Comparison of ENCODE assay signal across 17 cellular contexts in genomic region chr4:74111576-74111975, GRCh38. TPM values are rescaled to one million over a fixed set of nuclear protein-coding genes. Genes with fewer than 3 reads are reported as not detected.
DNase-seq lines count a peak whose midpoint lies in the region; ATAC-seq, FAIRE-seq and TF ChIP-seq lines count a peak whose summit lies in the region.
"Had no signal": no experiment of that assay in that cellular context is flagged by ENCODE, and none has a peak within 500 bp of the region (broad histone marks: within the 10 kb centered on the region; RNA-seq: fewer than 3 reads in every experiment).

No MANE protein-coding gene starts in this region.

- FAIRE-seq in A549 (lab: Jason Lieb, UNC) (no peak), endothelial cell of umbilical vein (lab: Jason Lieb, UNC) (no peak)

- CTCF ChIA-PET in A549 (lab: Yijun Ruan, JAX), result interaction anchor here (1.0 to 1.5 kb wide), 2 partner anchors 13 to 72 kb away, joined by 3 to 5 read pairs; partner anchors contain the start of gene CXCL2
- CTCF ChIA-PET in endothelial cell of umbilical vein (lab: Charles Lee), result interaction anchor here (1.9 to 5.2 kb wide), 3 partner anchors 12 to 73 kb away, joined by 6 to 40 read pairs (median 16); partner anchors contain the start of genes CXCL2 and CXCL3

- H3K36me3 ChIP-seq in RWPE2 (ENCODE audit: low read depth) (0 out of 2 replicates have a peak, but pooled peaks cover 4% of the 10 kb centered on the region), endothelial cell of umbilical vein (ENCODE audit: control insufficient read depth in 2 of 2, extremely low read depth in 1 of 2, insufficient read depth in 2 of 2, low read length in 2 of 2) (no peaks in the 10 kb centered on the region)
- H3K36me3 ChIP-seq: sigmoid colon had no signal

- TF ChIP-seq CTCF in A549 (IDR thresholded peaks at IDR 0.05) (no peak), RWPE2 (IDR thresholded peaks at IDR 0.05; ENCODE audit: poor library complexity, severe bottlenecking) (no peak), endothelial cell of umbilical vein (IDR thresholded peaks at IDR 0.05; ENCODE audit: extremely low read depth in 1 of 2, insufficient read depth in 1 of 2, low read depth in 1 of 2, low read length in 2 of 2) (no peak), osteocyte (IDR thresholded peaks at IDR 0.05) (no peak)

- no peaks in the 10 kb centered on the region for H3K27me3 Mint-ChIP-seq in osteocyte (ENCODE audit: unreplicated experiment)

- H3K4me2 ChIP-seq in A549 (peak overlapping the region; percentile 82; the same call in 2 of the 3 replicates), endothelial cell of umbilical vein (ENCODE audit: insufficient read depth, low read length) (no peak overlapping the region)

- POLR2A ChIA-PET in A549 (lab: Yijun Ruan, JAX) (interaction anchor here (4.0 kb wide), 1 partner anchor 12 kb away, joined by 129 read pairs; the partner anchor contains the start of gene CXCL2), endothelial cell of umbilical vein (lab: Charles Lee) (no interaction called here)

- TSS peak; percentile 61 for BruUV-seq in endothelial cell of umbilical vein (replicated peaks; lab: Mats Ljungman, UMichigan)

- TF ChIP-seq POLR2A in A549 (IDR thresholded peaks at IDR 0.05; ENCODE audit: low read length) (no peak), endothelial cell of umbilical vein (IDR thresholded peaks at IDR 0.05; ENCODE audit: low read depth, low read length) (no peak)

- no peak for TF ChIP-seq RAD21 in A549 (conservative IDR thresholded peaks at IDR 0.05 in 1 of 2, IDR thresholded peaks at IDR 0.05 in 1 of 2)

- intact Hi-C loops in endothelial cell of umbilical vein (cut with micrococcal nuclease) (no loop called here), left colon (cut with DNase I, micrococcal nuclease) (no loop called here)

- peak overlapping the region; percentile 95 to 99 for H3K27ac ChIP-seq in A549
- peak overlapping the region; percentile 100 for H3K27ac ChIP-seq in RWPE2 (ENCODE audit: poor library complexity, severe bottlenecking)
- H3K27ac ChIP-seq in endothelial cell of umbilical vein (ENCODE audit: insufficient read depth, low read depth, low read length), result peak overlapping the region; percentile 92

- no peaks in the 10 kb centered on the region for H3K9me3 Mint-ChIP-seq in osteocyte (ENCODE audit: unreplicated experiment)
- H3K9me3 Mint-ChIP-seq: activated naive CD8-positive, alpha-beta T cell treated with anti-CD3 and anti-CD28 coated beads, Interleukin-2, amount 50 U/mL, for 24 hours; activated T-helper 2 cell treated with anti-CD3 and anti-CD28 coated beads, Interferon-gamma antibody, Interleukin-2, Interleukin-4, amounts not matched to agents 10 μg/mL and 5 μg/mL and 100 μg/mL, durations not matched to agents 14 hours and 24 hours and 36 hours; CD4-positive, CD25-positive, alpha-beta regulatory T cell; central memory CD8-positive, alpha-beta T cell had no signal

- 86% methylated on average over 3 of the region's 3 CpGs for WGBS in A549 (ENCODE audit: missing lambda C conversion rate)

- H3K4me1 ChIP-seq in A549, result peaks cover 75% of the 10 kb centered on the region
- peaks cover 90% of the 10 kb centered on the region for H3K4me1 ChIP-seq in RWPE2 (ENCODE audit: insufficient read depth, poor library complexity, severe bottlenecking)
- H3K4me1 ChIP-seq in endothelial cell of umbilical vein (ENCODE audit: control insufficient read depth, extremely low read depth, insufficient read depth, low read length), result peaks cover 51% of the 10 kb centered on the region

- DNase-seq in A549 (ENCODE audit: low read depth in 1 of 2, low spot score in 1 of 2) (no peak), RWPE2 (ENCODE audit: low spot score) (no peak), endothelial cell of umbilical vein (ENCODE audit: low read depth, low spot score) (no peak), osteocyte (ENCODE audit: extremely low spot score, unreplicated experiment) (no peak), NCI-H446 treated with DMSO at 0.1 percent for 48 hours (lab: John Stamatoyannopoulos, UW) (no peak), HPDE6-E6E7 (ENCODE audit: extremely low spot score) (no peak), left colon (no peak)
- DNase-seq: activated CD4-positive, alpha-beta T cell treated with anti-CD3 and anti-CD28 coated beads for 36 hours; activated naive CD8-positive, alpha-beta T cell treated with anti-CD3 and anti-CD28 coated beads, Interleukin-2, amount 50 U/mL, for 24 hours; CD4-positive, CD25-positive, alpha-beta regulatory T cell; NCI-H187 treated with DMSO at 0.1 percent for 48 hours; NCI-H446; sigmoid colon; stimulated activated CD4-positive, alpha-beta T cell treated with anti-CD3 and anti-CD28 coated beads, Interleukin-4, amount 100 ng/mL, for 24 hours had no signal

- ATAC-seq in A549, result no peak
- ATAC-seq in RWPE2 (ENCODE audit: low read depth), result no peak
- ATAC-seq in GM19035 (IDR thresholded peaks at IDR 0.05; ENCODE audit: unreplicated experiment), result no peak
- ATAC-seq in left colon, result no peak
- ATAC-seq: activated CD4-positive, alpha-beta T cell treated with anti-CD3 and anti-CD28 coated beads for 36 hours; activated naive CD8-positive, alpha-beta T cell treated with anti-CD3 and anti-CD28 coated beads, Interleukin-2, amount 50 U/mL, for 24 hours had no signal

- H3K9me3 ChIP-seq in A549 (peaks cover 5% of the 10 kb centered on the region; the same call in 1 of the 3 replicates), RWPE2 (ENCODE audit: severe bottlenecking) (no peaks in the 10 kb centered on the region), endothelial cell of umbilical vein (replicated peaks; ENCODE audit: control insufficient read depth, insufficient read depth, low read length) (no peaks in the 10 kb centered on the region)
- H3K9me3 ChIP-seq: sigmoid colon had no signal

- H3K9ac ChIP-seq in endothelial cell of umbilical vein (replicated peaks; ENCODE audit: extremely low read depth, insufficient read depth, low read length), result no peak overlapping the region

- H3K4me3 Mint-ChIP-seq in osteocyte (ENCODE audit: unreplicated experiment), result no peak overlapping the region
- H3K4me3 Mint-ChIP-seq: activated CD4-positive, alpha-beta T cell treated with anti-CD3 and anti-CD28 coated beads for 36 hours; activated naive CD8-positive, alpha-beta T cell treated with anti-CD3 and anti-CD28 coated beads, Interleukin-2, amount 50 U/mL, for 24 hours; CD4-positive, CD25-positive, alpha-beta regulatory T cell; central memory CD8-positive, alpha-beta T cell had no signal

- peak overlapping the region; percentile 88 for H3K27ac Mint-ChIP-seq in osteocyte (ENCODE audit: unreplicated experiment)
- H3K27ac Mint-ChIP-seq: activated CD4-positive, alpha-beta T cell treated with anti-CD3 and anti-CD28 coated beads for 36 hours; activated naive CD8-positive, alpha-beta T cell treated with anti-CD3 and anti-CD28 coated beads, Interleukin-2, amount 50 U/mL, for 24 hours; activated T-helper 2 cell treated with anti-CD3 and anti-CD28 coated beads, Interferon-gamma antibody, Interleukin-2, Interleukin-4, amounts not matched to agents 10 μg/mL and 5 μg/mL and 100 μg/mL, durations not matched to agents 14 hours and 24 hours and 36 hours; CD4-positive, CD25-positive, alpha-beta regulatory T cell had no signal

- H2AFZ ChIP-seq in endothelial cell of umbilical vein (ENCODE audit: low read depth, low read length), result peak overlapping the region; percentile 28

- H3K4me1 Mint-ChIP-seq in osteocyte (ENCODE audit: unreplicated experiment), result peaks cover 82% of the 10 kb centered on the region
- H3K4me1 Mint-ChIP-seq: activated CD4-positive, alpha-beta T cell treated with anti-CD3 and anti-CD28 coated beads for 36 hours; activated naive CD8-positive, alpha-beta T cell treated with anti-CD3 and anti-CD28 coated beads, Interleukin-2, amount 50 U/mL, for 24 hours; CD4-positive, CD25-positive, alpha-beta regulatory T cell; central memory CD8-positive, alpha-beta T cell had no signal

- no peaks in the 10 kb centered on the region for H3K79me2 ChIP-seq in endothelial cell of umbilical vein (ENCODE audit: control insufficient read depth, insufficient read depth, low read length)

- H3K4me3 ChIP-seq in A549 (no peak overlapping the region), RWPE2 (ENCODE audit: severe bottlenecking) (no peak overlapping the region), endothelial cell of umbilical vein (replicated peaks in 1 of 3; ENCODE audit: insufficient read depth in 1 of 3, low read depth in 1 of 3, low read length in 3 of 3) (no peak overlapping the region)
- H3K4me3 ChIP-seq: sigmoid colon had no signal

- no peaks in the 10 kb centered on the region for H4K20me1 ChIP-seq in endothelial cell of umbilical vein (replicated peaks; ENCODE audit: control insufficient read depth, extremely low read depth, insufficient read depth, low read length)

- dilution Hi-C loops in endothelial cell of umbilical vein (cut with MboI; ENCODE audit: extremely low pct_ligation_motif_present, low sequenced_read_pairs), result no loop called here

- H3K9me1 ChIP-seq in endothelial cell of umbilical vein (replicated peaks; ENCODE audit: control insufficient read depth, extremely low read depth, insufficient read depth, low read length), result no peaks in the 10 kb centered on the region

- TF ChIP-seq EP300 in A549 (IDR thresholded peaks at IDR 0.05), result no peak

- no peaks in the 10 kb centered on the region for H3K27me3 ChIP-seq in RWPE2 (ENCODE audit: insufficient read depth, poor library complexity, severe bottlenecking)
- no peaks in the 10 kb centered on the region for H3K27me3 ChIP-seq in endothelial cell of umbilical vein (ENCODE audit: control insufficient read depth in 2 of 2, insufficient read depth in 2 of 2, low read length in 2 of 2)
- H3K27me3 ChIP-seq: sigmoid colon had no signal

- no peaks in the 10 kb centered on the region for H3K36me3 Mint-ChIP-seq in osteocyte (ENCODE audit: unreplicated experiment)
- H3K36me3 Mint-ChIP-seq: CD4-positive, CD25-positive, alpha-beta regulatory T cell had no signal

RNA-seq across cellular contexts. Expression of gene CXCL2, which starts 12.6 kb away (rescaled TPM):
- polyA plus RNA-seq in A549 (2011; rRNA removed) (59.5 and 122 TPM in 2 replicates), A549 (2017; fragmentation: RNase III; extraction: RNeasy Plus Mini Kit Qiagen cat#74134 plus additional on column Dnase treatment) (9.3 to 10.6 TPM (median 9.4 TPM) in 3 replicates), endothelial cell of umbilical vein (15.1 and 15.9 TPM in 2 replicates)
- polyA plus RNA-seq in A549 (2012; cell fraction: cytosol; rRNA removed), result 75.6 and 94.7 TPM in 2 replicates
- 202 and 263 TPM in 2 replicates for polyA plus RNA-seq in A549 (2012; cell fraction: nucleus; rRNA removed)
- 17.2 and 37.1 TPM in 2 replicates for polyA minus RNA-seq in A549 (2011; rRNA and poly(A)+ RNA removed)
- total RNA-seq in endothelial cell of umbilical vein (6.2 and 8.6 TPM in 2 replicates), osteocyte (3.8 and 5.0 TPM in 2 replicates), left colon (10 to 100 TPM in 1 of 2 donors, 1 to 10 TPM in 1; 5.1 to 32.8 TPM)
- polyA plus RNA-seq in endothelial cell of umbilical vein (2011; cell fraction: cytosol; rRNA removed), result 15.3 and 24.9 TPM in 2 replicates
- 72.1 and 85.7 TPM in 2 replicates for polyA plus RNA-seq in endothelial cell of umbilical vein (2011; cell fraction: nucleus; rRNA removed)
- 8.9 and 11.1 TPM in 2 replicates for polyA plus RNA-seq in endothelial cell of umbilical vein (2012)
- 4.0 and 4.9 TPM in 2 replicates for polyA minus RNA-seq in endothelial cell of umbilical vein
- 68.0 TPM for polyA minus RNA-seq in endothelial cell of umbilical vein (2011; cell fraction: cytosol; rRNA and poly(A)+ RNA removed)
- 36.4 and 70.3 TPM in 2 replicates for polyA minus RNA-seq in endothelial cell of umbilical vein (2011; cell fraction: nucleus; rRNA and poly(A)+ RNA removed)
- total RNA-seq: activated CD4-positive, alpha-beta T cell treated with anti-CD3 and anti-CD28 coated beads for 36 hours; activated T-helper 2 cell treated with anti-CD3 and anti-CD28 coated beads, Interferon-gamma antibody, Interleukin-2, Interleukin-4, amounts not matched to agents 10 μg/mL and 5 μg/mL and 100 μg/mL, durations not matched to agents 14 hours and 24 hours and 36 hours had no signal
- polyA plus RNA-seq: CD4-positive, CD25-positive, alpha-beta regulatory T cell had no signal

RNA-seq across cellular contexts. Expression of gene MTHFD2L, which starts 46.3 kb away (rescaled TPM):
- polyA plus RNA-seq in A549 (2011; rRNA removed) (13.9 and 19.3 TPM in 2 replicates), A549 (2017; fragmentation: RNase III; extraction: RNeasy Plus Mini Kit Qiagen cat#74134 plus additional on column Dnase treatment) (6.3 to 9.0 TPM (median 8.5 TPM) in 3 replicates), endothelial cell of umbilical vein (4.4 and 6.9 TPM in 2 replicates)
- polyA plus RNA-seq in A549 (2012; cell fraction: cytosol; rRNA removed), result 4.4 TPM in 2 replicates
- polyA plus RNA-seq in A549 (2012; cell fraction: nucleus; rRNA removed), result 2.8 and 4.1 TPM in 2 replicates
- polyA minus RNA-seq in A549 (2011; rRNA and poly(A)+ RNA removed), result 9.5 and 10.2 TPM in 2 replicates
- total RNA-seq in endothelial cell of umbilical vein (12.4 and 15.2 TPM in 2 replicates), osteocyte (10.7 and 14.7 TPM in 2 replicates), left colon (1 to 10 TPM; 8.2 to 8.7 TPM)
- 5.7 and 5.8 TPM in 2 replicates for polyA plus RNA-seq in endothelial cell of umbilical vein (2011; cell fraction: cytosol; rRNA removed)
- polyA plus RNA-seq in endothelial cell of umbilical vein (2011; cell fraction: nucleus; rRNA removed), result 10.9 and 17.7 TPM in 2 replicates
- polyA plus RNA-seq in endothelial cell of umbilical vein (2012), result 5.8 and 9.6 TPM in 2 replicates
- polyA minus RNA-seq in endothelial cell of umbilical vein, result 10.8 and 12.9 TPM in 2 replicates
- 9.7 TPM for polyA minus RNA-seq in endothelial cell of umbilical vein (2011; cell fraction: cytosol; rRNA and poly(A)+ RNA removed)
- polyA minus RNA-seq in endothelial cell of umbilical vein (2011; cell fraction: nucleus; rRNA and poly(A)+ RNA removed), result 40.7 and 49.2 TPM in 2 replicates
